Comparison of ENCODE assay signal across 2 cellular contexts in genomic region chr14:99575043-99576023, GRCh38.
TF ChIP-seq lines count a peak whose summit lies in the region.

No MANE protein-coding gene starts in this region.

TF ChIP-seq in WTC11, 78 proteins besides CTCF, POLR2A, EP300 and RAD21 (continued from another document):
- 0 out of 2 replicates have a peak, but pooled peaks have one; percentile 29 for TF ChIP-seq ZBTB43 (CRISPR knock-in tag; IDR thresholded peaks at IDR 0.05)

TF ChIP-seq in HepG2, 621 proteins besides CTCF, POLR2A, EP300 and RAD21 (continued from another document):
- peak; percentile 20; the same call in 1 of the 2 replicates for TF ChIP-seq MYC (CRISPR knock-in tag; IDR thresholded peaks at IDR 0.05; ENCODE audit: borderline replicate concordance)
- no peak for TF ChIP-seq SRSF4 (IDR thresholded peaks at IDR 0.05; ENCODE audit: low read depth, low read length, poor library complexity, severe bottlenecking)
- peak; percentile 48; the same call in 1 of the 2 replicates for TF ChIP-seq HNRNPL (IDR thresholded peaks at IDR 0.05; ENCODE audit: low read depth, low read length)
- no peak for TF ChIP-seq ZNF383 (CRISPR knock-in tag; IDR thresholded peaks at IDR 0.05; ENCODE audit: borderline replicate concordance)
- no peak for TF ChIP-seq ZNF205 (CRISPR knock-in tag; IDR thresholded peaks at IDR 0.05)
- TF ChIP-seq MED8 (CRISPR knock-in tag; IDR thresholded peaks at IDR 0.05; ENCODE audit: insufficient replicate concordance): no peak
- TF ChIP-seq FOXC1 (CRISPR knock-in tag; IDR thresholded peaks at IDR 0.05; ENCODE audit: borderline replicate concordance): no peak
- 0 out of 2 replicates have a peak, but pooled peaks have one; percentile 12 for TF ChIP-seq MED1 (CRISPR knock-in tag; IDR thresholded peaks at IDR 0.05)
- TF ChIP-seq ZNF891 (CRISPR knock-in tag; IDR thresholded peaks at IDR 0.05): peak; percentile 76; the same call in 1 of the 2 replicates
- TF ChIP-seq RCOR2 (CRISPR knock-in tag; IDR thresholded peaks at IDR 0.05): no peak
- TF ChIP-seq ZNF225 (CRISPR knock-in tag; IDR thresholded peaks at IDR 0.05): no peak
- TF ChIP-seq BATF2 (CRISPR knock-in tag; IDR thresholded peaks at IDR 0.05): no peak
- TF ChIP-seq NR2F6 (IDR thresholded peaks at IDR 0.05): no peak
- no peak for TF ChIP-seq NR2F6 (CRISPR knock-in tag; IDR thresholded peaks at IDR 0.05)
- TF ChIP-seq HIVEP1 (CRISPR knock-in tag; IDR thresholded peaks at IDR 0.05): 0 out of 2 replicates have a peak, but pooled peaks have one; percentile 15
- 0 out of 2 replicates have a peak, but pooled peaks have one; percentile 38 for TF ChIP-seq HDAC2 (CRISPR knock-in tag; IDR thresholded peaks at IDR 0.05)
- 0 out of 2 replicates have a peak, but pooled peaks have one; percentile 10 for TF ChIP-seq HNF4A (CRISPR knock-in tag; IDR thresholded peaks at IDR 0.05)
- TF ChIP-seq SMC3 (IDR thresholded peaks at IDR 0.05; ENCODE audit: low read length): peak; percentile 18; the same call in 1 of the 2 replicates
- TF ChIP-seq ZNF414 (CRISPR knock-in tag; IDR thresholded peaks at IDR 0.05): no peak
- TF ChIP-seq STAG1 (CRISPR knock-in tag; IDR thresholded peaks at IDR 0.05): peak; percentile 38
- TF ChIP-seq ARID4A (CRISPR knock-in tag; IDR thresholded peaks at IDR 0.05; ENCODE audit: borderline replicate concordance): peak; percentile 32; the same call in 1 of the 2 replicates
- no peak for TF ChIP-seq HOXA5 (CRISPR knock-in tag; IDR thresholded peaks at IDR 0.05)
- TF ChIP-seq ZNF670 (CRISPR knock-in tag; IDR thresholded peaks at IDR 0.05; ENCODE audit: borderline replicate concordance): no peak
- TF ChIP-seq JUNB (CRISPR knock-in tag; IDR thresholded peaks at IDR 0.05; ENCODE audit: borderline replicate concordance): no peak
- no peak for TF ChIP-seq ESRRA (CRISPR knock-in tag; IDR thresholded peaks at IDR 0.05; ENCODE audit: low read depth)
- peak; percentile 99 for TF ChIP-seq ZBTB33 (CRISPR knock-in tag; IDR thresholded peaks at IDR 0.05)
- peak; percentile 63 for TF ChIP-seq ZNF687 (CRISPR knock-in tag; IDR thresholded peaks at IDR 0.05)
- peak; percentile 49 for TF ChIP-seq XRCC5 (optimal IDR thresholded peaks at IDR 0.05; ENCODE audit: low read length)
- 0 out of 2 replicates have a peak, but pooled peaks have one; percentile 29 for TF ChIP-seq PCBP1 (IDR thresholded peaks at IDR 0.05; ENCODE audit: borderline replicate concordance, low read depth, low read length)
- no peak for TF ChIP-seq CENPBD1 (CRISPR knock-in tag; IDR thresholded peaks at IDR 0.05; ENCODE audit: borderline replicate concordance, low read depth)
- TF ChIP-seq TP53 (CRISPR knock-in tag; conservative IDR thresholded peaks at IDR 0.05): 0 out of 2 replicates have a peak, but pooled peaks have one; percentile 40
- no peak for TF ChIP-seq GTF3A (CRISPR knock-in tag; conservative IDR thresholded peaks at IDR 0.05)
- TF ChIP-seq GRHL1 (CRISPR knock-in tag; conservative IDR thresholded peaks at IDR 0.05): no peak
- no peak for TF ChIP-seq NFE2L1 (CRISPR knock-in tag; IDR thresholded peaks at IDR 0.05; ENCODE audit: borderline replicate concordance)
- TF ChIP-seq ZBTB38 (CRISPR knock-in tag; IDR thresholded peaks at IDR 0.05): peak; percentile 54; the same call in 1 of the 2 replicates
- TF ChIP-seq SP4 (CRISPR knock-in tag; IDR thresholded peaks at IDR 0.05): 0 out of 2 replicates have a peak, but pooled peaks have one; percentile 38
- peak; percentile 40 for TF ChIP-seq PATZ1 (CRISPR knock-in tag; IDR thresholded peaks at IDR 0.05)
- TF ChIP-seq KLF13 (CRISPR knock-in tag; IDR thresholded peaks at IDR 0.05): 0 out of 2 replicates have a peak, but pooled peaks have one; percentile 55
TF ChIP-seq in HepG2: peak in this region for 21.
